ENCODE assay signal across 18 cellular contexts in genomic region chr10:103080891-103081581, GRCh38.
A peak's percentile ranks its signal among the peaks of the same experiment; 100 is the strongest.
DNase-seq lines count a peak whose midpoint lies in the region; ATAC-seq and TF ChIP-seq lines count a peak whose summit lies in the region.
"Had no signal": no experiment of that assay in that cellular context is flagged by ENCODE, and none has a peak within 500 bp of the region (broad histone marks: within the 10 kb centered on the region; RNA-seq: fewer than 3 reads in every experiment).

No MANE protein-coding gene starts in this region.

- H3K36me3 Mint-ChIP-seq in activated CD8-positive, alpha-beta T cell treated with anti-CD3 and anti-CD28 coated beads for 36 hours (ENCODE audit: low read depth): peaks cover 5% of the 10 kb centered on the region
- peaks cover 10% of the 10 kb centered on the region for H3K36me3 Mint-ChIP-seq in activated CD8-positive, alpha-beta T cell treated with anti-CD3 and anti-CD28 coated beads, Interleukin-2, amount 10 ng/mL, durations not matched to agents 7 days and 5 days (ENCODE audit: low read depth)
- peaks cover 49% of the 10 kb centered on the region for H3K36me3 Mint-ChIP-seq in stimulated activated effector memory CD8-positive, alpha-beta T cell treated with anti-CD3 and anti-CD28 coated beads, Interleukin-12 subunit alpha, Interleukin-12 subunit beta, amount 100 ng/mL, for 72 hours

- intact Hi-C loops in activated CD8-positive, alpha-beta T cell treated with anti-CD3 and anti-CD28 coated beads for 36 hours (cut with micrococcal nuclease): no loop called here

- no peaks in the 10 kb centered on the region for H3K9me3 Mint-ChIP-seq in activated CD8-positive, alpha-beta T cell treated with anti-CD3 and anti-CD28 coated beads for 36 hours
- no peaks in the 10 kb centered on the region for H3K9me3 Mint-ChIP-seq in activated CD8-positive, alpha-beta T cell treated with anti-CD3 and anti-CD28 coated beads, Interleukin-2, amount 10 ng/mL, durations not matched to agents 7 days and 5 days (ENCODE audit: insufficient read depth)
- H3K9me3 Mint-ChIP-seq in stimulated activated effector memory CD8-positive, alpha-beta T cell treated with anti-CD3 and anti-CD28 coated beads, Interleukin-12 subunit alpha, Interleukin-12 subunit beta, amount 100 ng/mL, for 72 hours: no peaks in the 10 kb centered on the region
- H3K9me3 Mint-ChIP-seq: activated T-helper 1 cell treated with anti-CD3 and anti-CD28 coated beads, Interleukin-12 subunit alpha, Interleukin-12 subunit beta, Interleukin-2, Interleukin-4 antibody, amounts not matched to agents 30 ng/mL and 10 ng/mL and 1 ng/mL, durations not matched to agents 14 hours and 24 hours and 36 hours; CD4-positive, alpha-beta memory T cell had no signal

- H3K27ac ChIP-seq in cingulate gyrus (ENCODE audit: low read depth, low read length): peak overlapping the region; percentile 87
- H3K27ac ChIP-seq: SK-N-MC, vagina had no signal

- CTCF ChIA-PET in activated CD8-positive, alpha-beta T cell treated with anti-CD3 and anti-CD28 coated beads for 36 hours (lab: Charles Lee): interaction anchor here (0.7 to 2.1 kb wide), 3 partner anchors 11 to 179 kb away, joined by 3 to 7 read pairs (median 3); no protein-coding TSS in a partner anchor
- CTCF ChIA-PET in activated CD8-positive, alpha-beta T cell treated with anti-CD3 and anti-CD28 coated beads, Interleukin-2, amount 10 ng/mL, durations not matched to agents 7 days and 5 days (lab: Charles Lee): interaction anchor here (0.7 to 1.2 kb wide), 2 partner anchors 163 to 164 kb away, joined by 3 read pairs; partner anchors contain the start of gene CNNM2

- peak overlapping the region; percentile 17 for H3K27ac Mint-ChIP-seq in activated CD8-positive, alpha-beta T cell treated with anti-CD3 and anti-CD28 coated beads for 36 hours
- no peak overlapping the region for H3K27ac Mint-ChIP-seq in activated CD8-positive, alpha-beta T cell treated with anti-CD3 and anti-CD28 coated beads, Interleukin-2, amount 10 ng/mL, durations not matched to agents 7 days and 5 days
- H3K27ac Mint-ChIP-seq in stimulated activated effector memory CD8-positive, alpha-beta T cell treated with anti-CD3 and anti-CD28 coated beads, Interleukin-12 subunit alpha, Interleukin-12 subunit beta, amount 100 ng/mL, for 72 hours: peak overlapping the region; percentile 29
- H3K27ac Mint-ChIP-seq: activated T-helper 1 cell treated with anti-CD3 and anti-CD28 coated beads, Interleukin-12 subunit alpha, Interleukin-12 subunit beta, Interleukin-2, Interleukin-4 antibody, amounts not matched to agents 30 ng/mL and 10 ng/mL and 1 ng/mL, durations not matched to agents 14 hours and 24 hours and 36 hours had no signal

- POLR2A ChIA-PET in activated CD8-positive, alpha-beta T cell treated with anti-CD3 and anti-CD28 coated beads for 36 hours (lab: Charles Lee): interaction anchor here (0.6 to 0.9 kb wide), 2 partner anchors 18 to 24 kb away, joined by 3 read pairs; no protein-coding TSS in a partner anchor
- POLR2A ChIA-PET in activated CD8-positive, alpha-beta T cell treated with anti-CD3 and anti-CD28 coated beads, Interleukin-2, amount 10 ng/mL, durations not matched to agents 7 days and 5 days (lab: Charles Lee): interaction anchor here (0.9 kb wide), 1 partner anchor 17 kb away, joined by 3 read pairs; no protein-coding TSS in a partner anchor

- no peaks in the 10 kb centered on the region for H3K27me3 Mint-ChIP-seq in activated CD8-positive, alpha-beta T cell treated with anti-CD3 and anti-CD28 coated beads for 36 hours
- no peaks in the 10 kb centered on the region for H3K27me3 Mint-ChIP-seq in activated CD8-positive, alpha-beta T cell treated with anti-CD3 and anti-CD28 coated beads, Interleukin-2, amount 10 ng/mL, durations not matched to agents 7 days and 5 days (ENCODE audit: low read depth)
- H3K27me3 Mint-ChIP-seq: CD4-positive, alpha-beta memory T cell had no signal

- DNase-seq in activated CD8-positive, alpha-beta T cell treated with anti-CD3 and anti-CD28 coated beads for 36 hours: no peak
- no peak for DNase-seq in activated CD8-positive, alpha-beta T cell treated with anti-CD3 and anti-CD28 coated beads, Interleukin-2, amount 10 ng/mL, durations not matched to agents 7 days and 5 days
- DNase-seq in NB4 (ENCODE audit: low read depth) (no peak), germinal center (ENCODE audit: low spot score) (no peak), NCI-H510A (lab: John Stamatoyannopoulos, UW) (no peak)
- no peak for DNase-seq in stimulated activated effector memory CD8-positive, alpha-beta T cell treated with anti-CD3 and anti-CD28 coated beads, Interleukin-12 subunit alpha, Interleukin-12 subunit beta, amount 100 ng/mL, for 72 hours (ENCODE audit: low spot score in 2 of 2)
- DNase-seq: amygdala; CD4-positive, alpha-beta memory T cell; foreskin fibroblast; left colon; NCI-H2081 treated with DMSO at 0.1 percent for 48 hours; NCI-H524 treated with DMSO at 0.1 percent for 48 hours; right cardiac atrium had no signal

- H3K4me1 Mint-ChIP-seq in activated CD8-positive, alpha-beta T cell treated with anti-CD3 and anti-CD28 coated beads for 36 hours (ENCODE audit: low read depth): no peaks in the 10 kb centered on the region
- no peaks in the 10 kb centered on the region for H3K4me1 Mint-ChIP-seq in activated CD8-positive, alpha-beta T cell treated with anti-CD3 and anti-CD28 coated beads, Interleukin-2, amount 10 ng/mL, durations not matched to agents 7 days and 5 days (ENCODE audit: low read depth)
- H3K4me1 Mint-ChIP-seq in stimulated activated effector memory CD8-positive, alpha-beta T cell treated with anti-CD3 and anti-CD28 coated beads, Interleukin-12 subunit alpha, Interleukin-12 subunit beta, amount 100 ng/mL, for 72 hours: no peaks in the 10 kb centered on the region
- H3K4me1 Mint-ChIP-seq: CD4-positive, alpha-beta memory T cell had no signal

- no peak for TF ChIP-seq CTCF in activated CD8-positive, alpha-beta T cell treated with anti-CD3 and anti-CD28 coated beads for 36 hours (IDR thresholded peaks at IDR 0.05)
- no peak for TF ChIP-seq CTCF in NB4 (IDR thresholded peaks at IDR 0.05; ENCODE audit: low read depth, low read length)

- H3K4me3 Mint-ChIP-seq in activated CD8-positive, alpha-beta T cell treated with anti-CD3 and anti-CD28 coated beads for 36 hours: no peak overlapping the region
- H3K4me3 Mint-ChIP-seq in activated CD8-positive, alpha-beta T cell treated with anti-CD3 and anti-CD28 coated beads, Interleukin-2, amount 10 ng/mL, durations not matched to agents 7 days and 5 days: no peak overlapping the region
- no peak overlapping the region for H3K4me3 Mint-ChIP-seq in stimulated activated effector memory CD8-positive, alpha-beta T cell treated with anti-CD3 and anti-CD28 coated beads, Interleukin-12 subunit alpha, Interleukin-12 subunit beta, amount 100 ng/mL, for 72 hours
- H3K4me3 Mint-ChIP-seq: activated T-helper 1 cell treated with anti-CD3 and anti-CD28 coated beads, Interleukin-12 subunit alpha, Interleukin-12 subunit beta, Interleukin-2, Interleukin-4 antibody, amounts not matched to agents 30 ng/mL and 10 ng/mL and 1 ng/mL, durations not matched to agents 14 hours and 24 hours and 36 hours; CD4-positive, alpha-beta memory T cell had no signal

- peak; percentile 47 for ATAC-seq in activated CD8-positive, alpha-beta T cell treated with anti-CD3 and anti-CD28 coated beads for 36 hours
- ATAC-seq in activated CD8-positive, alpha-beta T cell treated with anti-CD3 and anti-CD28 coated beads, Interleukin-2, amount 10 ng/mL, durations not matched to agents 7 days and 5 days: no peak
- peak; percentile 53 for ATAC-seq in stimulated activated effector memory CD8-positive, alpha-beta T cell treated with anti-CD3 and anti-CD28 coated beads, Interleukin-12 subunit alpha, Interleukin-12 subunit beta, amount 100 ng/mL, for 72 hours
- no peak for ATAC-seq in HG02623 (IDR thresholded peaks at IDR 0.05; ENCODE audit: unreplicated experiment)
- ATAC-seq: left colon, right cardiac atrium had no signal

- peak; percentile 26 for TF ChIP-seq POLR2A in NB4 (IDR thresholded peaks at IDR 0.05; ENCODE audit: extremely low read depth, insufficient read length)

- no peak overlapping the region for H3K4me3 ChIP-seq in NB4 (ENCODE audit: low read depth, low read length)
- H3K4me3 ChIP-seq: SK-N-MC, vagina had no signal

Comparison
In these comparisons a context has a peak if more than half of its experiments do, and no peak if none do; other contexts are left out.
1. ATAC-seq: peak in activated CD8-positive, alpha-beta T cell treated with anti-CD3 and anti-CD28 coated beads for 36 hours (single experiment) and stimulated activated effector memory CD8-positive, alpha-beta T cell treated with anti-CD3 and anti-CD28 coated beads, Interleukin-12 subunit alpha, Interleukin-12 subunit beta, amount 100 ng/mL, for 72 hours (single experiment); none in activated CD8-positive, alpha-beta T cell treated with anti-CD3 and anti-CD28 coated beads, Interleukin-2, amount 10 ng/mL, durations not matched to agents 7 days and 5 days (single experiment) and HG02623 (single experiment).